ENCODE assay signal across 8 cellular contexts in the genomic region with DNA sequence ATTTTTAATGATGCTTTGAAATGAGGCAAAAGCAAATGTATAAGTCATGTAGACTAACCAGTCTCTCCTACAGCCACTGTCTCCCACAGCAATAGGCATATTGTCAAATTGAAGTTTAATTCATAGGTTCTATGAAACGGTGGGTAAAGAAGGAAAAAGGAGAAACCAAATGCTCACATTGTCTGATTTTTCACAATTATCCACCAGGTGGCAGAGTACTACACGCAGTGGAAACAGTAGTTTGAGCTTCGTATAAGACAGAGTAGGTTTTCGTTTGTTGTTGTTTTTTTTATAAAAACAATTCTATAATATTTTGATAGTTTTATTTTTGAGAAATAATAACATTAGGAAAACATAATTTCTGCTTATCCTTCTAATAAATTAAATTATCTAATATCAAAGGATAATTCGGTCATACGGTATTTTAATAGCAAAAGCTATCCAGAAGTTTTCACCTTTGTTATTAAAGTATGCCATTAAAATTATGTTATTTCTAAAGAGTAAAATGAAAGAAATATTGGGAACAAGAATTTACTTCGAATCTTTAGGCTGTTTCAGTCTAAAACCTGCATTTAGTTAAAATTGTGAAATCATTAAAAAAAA. TPM values are rescaled to one million over a fixed set of nuclear protein-coding genes. Genes with fewer than 3 reads are reported as not detected.
DNase-seq lines count a peak whose midpoint lies in the region; ATAC-seq and TF ChIP-seq lines count a peak whose summit lies in the region.

No MANE protein-coding gene starts in this region.

- intact Hi-C loops in left ventricle myocardium inferior (cut with micrococcal nuclease) = loop anchor here (2.0 kb wide), 1 partner anchor 431 kb away; no protein-coding TSS in a partner anchor
- intact Hi-C loops in Right ventricle myocardium superior (cut with DNase I) = loop anchor here (5.0 kb wide), 1 partner anchor 425 kb away; no protein-coding TSS in a partner anchor

- no peaks in the 10 kb centered on the region for H3K4me1 ChIP-seq in left ventricle myocardium inferior
- no peaks in the 10 kb centered on the region for H3K4me1 ChIP-seq in HEK293 (ENCODE audit: control insufficient read depth, insufficient read depth, low read length)

- ATAC-seq in Right ventricle myocardium superior (ENCODE audit: poor library complexity) = no peak

- no peaks in the 10 kb centered on the region for H3K36me3 ChIP-seq in left ventricle myocardium inferior
- no peaks in the 10 kb centered on the region for H3K36me3 ChIP-seq in HEK293 (ENCODE audit: control insufficient read depth in 2 of 2, insufficient read depth in 1 of 2, low read length in 2 of 2)

- POLR2A ChIA-PET in HEK293 (lab: Yijun Ruan, JAX) = no interaction called here

- H3K9me3 ChIP-seq in left ventricle myocardium inferior (replicated peaks) (no peaks in the 10 kb centered on the region), HEK293 (ENCODE audit: control insufficient read depth, insufficient read depth, low read depth, low read length) (no peaks in the 10 kb centered on the region)

- H3K27ac ChIP-seq in left ventricle myocardium inferior (replicated peaks) (no peak overlapping the region), HEK293 (ENCODE audit: extremely low read depth, low read depth, low read length) (no peak overlapping the region)

- no peak overlapping the region for H3K4me3 ChIP-seq in left ventricle myocardium inferior
- H3K4me3 ChIP-seq in HEK293 (ENCODE audit: low read depth, low read length) = no peak overlapping the region
- no peak overlapping the region for H3K4me3 ChIP-seq in fibroblast of pulmonary artery (replicated peaks; ENCODE audit: low read depth, low read length)

- TF ChIP-seq CTCF in left ventricle myocardium inferior (IDR thresholded peaks at IDR 0.05; ENCODE audit: borderline replicate concordance) = peak; percentile 81
- TF ChIP-seq CTCF in HEK293 (tag by site-specific recombination; IDR thresholded peaks at IDR 0.05) = no peak; the same call in 1 of the 2 replicates
- peak; percentile 78 for TF ChIP-seq CTCF in fibroblast of pulmonary artery (IDR thresholded peaks at IDR 0.05; ENCODE audit: low read length, missing control alignments)

- DNase-seq in left ventricle myocardium inferior (no peak), Right ventricle myocardium superior (no peak), NCI-H1092 (lab: John Stamatoyannopoulos, UW) (peak; percentile 44), SKM-1 (lab: John Stamatoyannopoulos, UW; ENCODE audit: unreplicated experiment) (peak; percentile 45), fibroblast of pulmonary artery (ENCODE audit: low read depth) (peak; percentile 73), putamen (ENCODE audit: low spot score) (peak; percentile 33)
- no peak for DNase-seq in activated naive CD4-positive, alpha-beta T cell treated with anti-CD3 and anti-CD28 coated beads, Interleukin-2, amount 50 U/mL, for 16 hours

- CTCF ChIA-PET in HEK293 (lab: Yijun Ruan, JAX) = interaction anchor here (0.6 to 2.1 kb wide), 16 partner anchors 9 to 722 kb away, joined by 3 to 45 read pairs (median 4); no protein-coding TSS in a partner anchor

- H3K27me3 ChIP-seq in left ventricle myocardium inferior (ENCODE audit: low read depth) = peaks cover 34% of the 10 kb centered on the region

TF ChIP-seq in HEK293, 187 proteins besides CTCF, POLR2A, EP300 and RAD21:
- TF ChIP-seq ZNF654 (tag by site-specific recombination; IDR thresholded peaks at IDR 0.05; ENCODE audit: low read depth) (peak; percentile 85), ZNF48 (tag by site-specific recombination; IDR thresholded peaks at IDR 0.05) (no peak), ZNF660 (tag by site-specific recombination; IDR thresholded peaks at IDR 0.05) (0 out of 2 replicates have a peak, but pooled peaks have one; percentile 36)
- TF ChIP-seq, protein P1, sequence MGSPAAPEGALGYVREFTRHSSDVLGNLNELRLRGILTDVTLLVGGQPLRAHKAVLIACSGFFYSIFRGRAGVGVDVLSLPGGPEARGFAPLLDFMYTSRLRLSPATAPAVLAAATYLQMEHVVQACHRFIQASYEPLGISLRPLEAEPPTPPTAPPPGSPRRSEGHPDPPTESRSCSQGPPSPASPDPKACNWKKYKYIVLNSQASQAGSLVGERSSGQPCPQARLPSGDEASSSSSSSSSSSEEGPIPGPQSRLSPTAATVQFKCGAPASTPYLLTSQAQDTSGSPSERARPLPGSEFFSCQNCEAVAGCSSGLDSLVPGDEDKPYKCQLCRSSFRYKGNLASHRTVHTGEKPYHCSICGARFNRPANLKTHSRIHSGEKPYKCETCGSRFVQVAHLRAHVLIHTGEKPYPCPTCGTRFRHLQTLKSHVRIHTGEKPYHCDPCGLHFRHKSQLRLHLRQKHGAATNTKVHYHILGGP (tag by site-specific recombination; IDR thresholded peaks at IDR 0.05) = no peak

RNA-seq across cellular contexts. Expression of a gene that starts 39.1 kb away (rescaled TPM):
- total RNA-seq in left ventricle myocardium inferior = 20.9 TPM
- total RNA-seq in Right ventricle myocardium superior = 18.5 TPM

RNA-seq across cellular contexts. Expression of a gene that starts 39.2 kb away (rescaled TPM):
- total RNA-seq in left ventricle myocardium inferior (35.3 TPM), Right ventricle myocardium superior (37.5 TPM)

Comparison
In these comparisons a context has a peak if more than half of its experiments do, and no peak if none do; other contexts are left out.
1. DNase-seq: peak in NCI-H1092 (single experiment), SKM-1 (single experiment), fibroblast of pulmonary artery (single experiment) and putamen (single experiment); none in left ventricle myocardium inferior (single experiment), Right ventricle myocardium superior (single experiment) and activated naive CD4-positive, alpha-beta T cell treated with anti-CD3 and anti-CD28 coated beads, Interleukin-2, amount 50 U/mL, for 16 hours (single experiment).